ENCODE assay signal across 11 cellular contexts in the genomic region with DNA sequence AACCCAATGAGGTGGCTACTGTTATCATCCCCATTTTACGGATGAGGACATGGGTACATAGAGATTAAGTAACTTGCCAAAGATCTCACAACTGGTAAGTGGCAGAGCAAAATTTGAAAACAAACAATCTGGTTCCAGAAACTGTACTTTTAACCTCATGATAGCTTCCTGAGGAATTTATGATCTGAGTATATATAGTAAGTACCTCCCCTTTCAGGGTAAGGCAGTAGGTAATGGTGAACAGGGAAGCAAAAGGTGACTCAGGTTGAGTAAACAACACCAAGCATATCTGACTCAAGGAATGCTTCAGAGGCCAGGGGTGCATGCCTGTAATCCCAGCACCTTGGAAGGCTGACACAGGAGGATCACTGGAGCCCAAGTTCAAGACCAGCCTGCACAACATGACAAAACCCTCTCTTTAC. TPM values are rescaled to one million over a fixed set of nuclear protein-coding genes. Genes with fewer than 3 reads are reported as not detected.
DNase-seq lines count a peak whose midpoint lies in the region; ATAC-seq and TF ChIP-seq lines count a peak whose summit lies in the region.
"Had no signal": no experiment of that assay in that cellular context is flagged by ENCODE, and none has a peak within 500 bp of the region (broad histone marks: within the 10 kb centered on the region; RNA-seq: fewer than 3 reads in every experiment).

No MANE protein-coding gene starts in this region.

- POLR2A ChIA-PET in Caco-2 (lab: Charles Lee): interaction anchor here (0.7 to 2.0 kb wide), 3 partner anchors 20 to 237 kb away, joined by 4 to 10 read pairs (median 4); partner anchors contain the start of gene ATAD1

- no peaks in the 10 kb centered on the region for H4K20me1 ChIP-seq in mammary epithelial cell (ENCODE audit: insufficient read depth, low read length)

- no peak overlapping the region for H2BK120ac ChIP-seq in mesendoderm (ENCODE audit: low read depth, low read length)

- BruUV-seq in Caco-2 (replicated peaks; lab: Mats Ljungman, UMichigan) (no TSS peak), mammary epithelial cell (replicated peaks; lab: Mats Ljungman, UMichigan) (no TSS peak)

- H3K4me1 Mint-ChIP-seq in Caco-2 (ENCODE audit: low read depth, unreplicated experiment) (peaks cover 23% of the 10 kb centered on the region), HFFc6 (ENCODE audit: low read depth) (peaks cover 48% of the 10 kb centered on the region)

- peaks cover 7% of the 10 kb centered on the region for H3K36me3 Mint-ChIP-seq in Caco-2 (ENCODE audit: insufficient read depth, unreplicated experiment)
- no peaks in the 10 kb centered on the region for H3K36me3 Mint-ChIP-seq in HFFc6 (ENCODE audit: low read depth)

- H3K4me3 Mint-ChIP-seq in Caco-2 (ENCODE audit: unreplicated experiment) (peak overlapping the region; percentile 52), HFFc6 (0 out of 2 replicates have a peak overlapping the region, but pooled peaks have one; percentile 22)
- H3K4me3 Mint-ChIP-seq: activated T-cell treated with anti-CD3 and anti-CD28 coated beads, Interleukin-2, amount 50 U/mL, for 4 hours had no signal

- ATAC-seq in HG02870 (IDR thresholded peaks at IDR 0.05; ENCODE audit: unreplicated experiment) (no peak), GM19351 (IDR thresholded peaks at IDR 0.05; ENCODE audit: unreplicated experiment) (no peak), HG03342 (IDR thresholded peaks at IDR 0.05; ENCODE audit: unreplicated experiment) (no peak)
- ATAC-seq: activated T-cell treated with anti-CD3 and anti-CD28 coated beads, Interleukin-2, amount 50 U/mL, for 4 hours had no signal

- H3K27ac Mint-ChIP-seq in Caco-2 (ENCODE audit: unreplicated experiment): peak overlapping the region; percentile 93
- peak overlapping the region; percentile 73 for H3K27ac Mint-ChIP-seq in HFFc6

- no peak overlapping the region for H3K18ac ChIP-seq in mesendoderm (ENCODE audit: low read length)

- H3K36me3 ChIP-seq in Caco-2 (ENCODE audit: control insufficient read depth, insufficient read depth, low read length) (no peaks in the 10 kb centered on the region), mammary epithelial cell (ENCODE audit: insufficient read depth, low read length) (no peaks in the 10 kb centered on the region), mesendoderm (ENCODE audit: control insufficient read depth, insufficient read depth, low read length) (no peaks in the 10 kb centered on the region)

- intact Hi-C loops in Caco-2 (cut with micrococcal nuclease; ENCODE audit: unreplicated experiment): loop anchor here (1.0 to 2.0 kb wide), 3 partner anchors 21 to 40 kb away; partner anchors contain the start of genes ATAD1, KLLN and PTEN
- intact Hi-C loops in mammary epithelial cell (cut with micrococcal nuclease): no loop called here

- no peak overlapping the region for H3K56ac ChIP-seq in mesendoderm (ENCODE audit: low read length)

- H3K4me2 ChIP-seq in mammary epithelial cell (ENCODE audit: insufficient read depth, low read depth, low read length) (no peak overlapping the region), mesendoderm (ENCODE audit: low read length) (no peak overlapping the region)

- H3K4me3 ChIP-seq in Caco-2 (ENCODE audit: low read depth, low read length) (no peak overlapping the region), mammary epithelial cell (replicated peaks in 1 of 3; ENCODE audit: insufficient read depth in 1 of 3, low read depth in 2 of 3, low read length in 3 of 3) (no peak overlapping the region), mesendoderm (ENCODE audit: low read length) (no peak overlapping the region)

- CTCF ChIA-PET in Caco-2 (lab: Charles Lee): interaction anchor here (0.7 to 1.0 kb wide), 3 partner anchors 10 to 703 kb away, joined by 3 read pairs; no protein-coding TSS in a partner anchor
- CTCF ChIA-PET in mammary epithelial cell (lab: Charles Lee; ENCODE audit: low non-redundant PET): interaction anchor here (0.7 kb wide), 1 partner anchor 27 kb away, joined by 11 read pairs; no protein-coding TSS in a partner anchor

- no peak overlapping the region for H3K23ac ChIP-seq in mesendoderm (ENCODE audit: low read length)

- dilution Hi-C loops in mammary epithelial cell (cut with HindIII; ENCODE audit: low sequenced_read_pairs): no loop called here

- H3K9ac ChIP-seq in mammary epithelial cell (ENCODE audit: insufficient read depth, low read length) (no peak overlapping the region), mesendoderm (ENCODE audit: low read length) (no peak overlapping the region)

- no peaks in the 10 kb centered on the region for H3K79me2 ChIP-seq in mammary epithelial cell (ENCODE audit: insufficient read depth, low read length)
- H3K79me2 ChIP-seq in mesendoderm (ENCODE audit: control insufficient read depth, insufficient read depth, low read length): no peaks in the 10 kb centered on the region

- H3K79me1 ChIP-seq in mesendoderm (ENCODE audit: low read length): no peaks in the 10 kb centered on the region

- no peak overlapping the region for H4K8ac ChIP-seq in mesendoderm (ENCODE audit: low read depth, low read length)

- H2AFZ ChIP-seq in mammary epithelial cell (ENCODE audit: low read depth, low read length): no peak overlapping the region

- no peak overlapping the region for H3K4ac ChIP-seq in mesendoderm (ENCODE audit: low read depth, low read length)

- no peak overlapping the region for H2BK5ac ChIP-seq in mesendoderm (ENCODE audit: low read length)

- DNase-seq in Caco-2 (peak; percentile 84 to 90), HFFc6 (peak; percentile 46), mammary epithelial cell (peak; percentile 96), mesendoderm (peak; percentile 54), NCI-H1694 treated with DMSO at 0.1 percent for 48 hours (lab: John Stamatoyannopoulos, UW) (no peak)
- DNase-seq: activated T-cell treated with anti-CD3 and anti-CD28 coated beads, Interleukin-2, amount 50 U/mL, for 4 hours; Kasumi-1; right cardiac atrium had no signal

- H2AK5ac ChIP-seq in mesendoderm (ENCODE audit: low read length): no peak overlapping the region

- no peaks in the 10 kb centered on the region for H3K9me3 Mint-ChIP-seq in Caco-2 (ENCODE audit: unreplicated experiment)
- no peaks in the 10 kb centered on the region for H3K9me3 Mint-ChIP-seq in HFFc6
- H3K9me3 Mint-ChIP-seq: activated T-cell treated with anti-CD3 and anti-CD28 coated beads, Interleukin-2, amount 50 U/mL, for 4 hours had no signal

- peaks cover 38% of the 10 kb centered on the region for H3K4me1 ChIP-seq in Caco-2
- H3K4me1 ChIP-seq in mammary epithelial cell (ENCODE audit: insufficient read depth, low read length): peaks cover 47% of the 10 kb centered on the region
- H3K4me1 ChIP-seq in mesendoderm (ENCODE audit: control insufficient read depth, low read depth, low read length): no peaks in the 10 kb centered on the region

- H3K27me3 Mint-ChIP-seq in Caco-2 (ENCODE audit: insufficient read depth, unreplicated experiment) (no peaks in the 10 kb centered on the region), HFFc6 (ENCODE audit: insufficient read depth) (no peaks in the 10 kb centered on the region)

- H4K5ac ChIP-seq in mesendoderm (ENCODE audit: low read length): no peak overlapping the region

- TF ChIP-seq CTCF in Caco-2 (IDR thresholded peaks at IDR 0.05; ENCODE audit: insufficient read depth in 1 of 2, low read depth in 1 of 2, low read length in 1 of 2, severe bottlenecking in 1 of 2, unreplicated experiment in 1 of 2) (no peak), HFFc6 (IDR thresholded peaks at IDR 0.05) (no peak), mammary epithelial cell (conservative IDR thresholded peaks at IDR 0.05 in 1 of 2, IDR thresholded peaks at IDR 0.05 in 1 of 2; ENCODE audit: extremely low read depth in 1 of 2, insufficient read depth in 1 of 2, low read depth in 1 of 2, low read length in 2 of 2) (no peak)

- in situ Hi-C loops in mammary epithelial cell (cut with MboI; ENCODE audit: low sequenced_read_pairs in 2 of 2): no loop called here

- H2BK15ac ChIP-seq in mesendoderm (replicated peaks; ENCODE audit: low read depth): no peak overlapping the region

- H3K9me3 ChIP-seq in Caco-2 (no peaks in the 10 kb centered on the region), mammary epithelial cell (replicated peaks; ENCODE audit: insufficient read depth, low read length) (no peaks in the 10 kb centered on the region)

- 93% methylated on average over 1 of the region's 1 CpG for WGBS in mammary epithelial cell (ENCODE audit: low coverage, missing lambda C conversion rate)
- no CpG with 5 or more reads among the region's 1 CpG for WGBS in mesendoderm (ENCODE audit: extremely low coverage, insufficient coverage, low lambda C conversion rate)

- H3K27me3 ChIP-seq in Caco-2 (replicated peaks; ENCODE audit: control insufficient read depth, insufficient read depth, low read length) (no peaks in the 10 kb centered on the region), mammary epithelial cell (ENCODE audit: insufficient read depth, low read length) (no peaks in the 10 kb centered on the region), mesendoderm (ENCODE audit: insufficient read depth, low read length, poor library complexity) (no peaks in the 10 kb centered on the region)

- H3K27ac ChIP-seq in mammary epithelial cell (ENCODE audit: insufficient read depth, low read depth, low read length): peak overlapping the region; percentile 60
- H3K27ac ChIP-seq in mesendoderm (ENCODE audit: low read depth, low read length): no peak overlapping the region

RNA-seq across cellular contexts. Expression of gene KLLN, which starts 21.1 kb away (rescaled TPM):
- total RNA-seq in Caco-2 (2022) (1.0 and 1.2 TPM in 2 replicates), mammary epithelial cell (1 to 10 TPM; 1.0 to 1.2 TPM)
- under 1 TPM; 0.65 to 0.77 (median 0.73) TPM for total RNA-seq in HFFc6 (2021; fragmentation: NEBNext Ultra II Directional; extraction: Animal tissue kit (Norgen Biotek cat#: 25700))
- 0.50 TPM for polyA plus RNA-seq in mammary epithelial cell
- polyA minus RNA-seq in mammary epithelial cell: not detected
- polyA plus RNA-seq in mesendoderm (2013, experiment 1 of 2): 0.11 TPM
- polyA plus RNA-seq in mesendoderm (2013, experiment 2 of 2): 0.15 TPM

RNA-seq across cellular contexts. Expression of gene PTEN, which starts 21.2 kb away (rescaled TPM):
- total RNA-seq in Caco-2 (2022): 56.3 and 57.1 TPM in 2 replicates
- total RNA-seq in HFFc6 (2021; fragmentation: NEBNext Ultra II Directional; extraction: Animal tissue kit (Norgen Biotek cat#: 25700)): 10 to 100 TPM; 49.3 to 72.7 (median 63.5) TPM
- 100 to 1,000 TPM in 1 of 2 donors, 10 to 100 TPM in 1; 60.5 to 104 TPM for total RNA-seq in mammary epithelial cell
- 16.3 TPM for polyA plus RNA-seq in mammary epithelial cell
- polyA minus RNA-seq in mammary epithelial cell: 37.8 TPM
- 18.5 TPM for polyA plus RNA-seq in mesendoderm (2013, experiment 1 of 2)
- polyA plus RNA-seq in mesendoderm (2013, experiment 2 of 2): 18.1 TPM

RNA-seq across cellular contexts. Expression of gene ATAD1, which starts 24.2 kb away (rescaled TPM):
- total RNA-seq in Caco-2 (2022) (48.8 and 51.6 TPM in 2 replicates), mammary epithelial cell (10 to 100 TPM; 57.5 to 73.7 TPM)
- 10 to 100 TPM; 33.4 to 44.4 (median 35.8) TPM for total RNA-seq in HFFc6 (2021; fragmentation: NEBNext Ultra II Directional; extraction: Animal tissue kit (Norgen Biotek cat#: 25700))
- polyA plus RNA-seq in mammary epithelial cell: 17.9 TPM
- 23.0 TPM for polyA minus RNA-seq in mammary epithelial cell
- polyA plus RNA-seq in mesendoderm (2013, experiment 1 of 2): 25.9 TPM
- polyA plus RNA-seq in mesendoderm (2013, experiment 2 of 2): 26.5 TPM
